In genomic region chr12:117551698-117552097, GRCh38 we compare ENCODE assay signal across 3 cellular contexts.
"Had no signal": no experiment of that assay in that cellular context is flagged by ENCODE, and none has a peak within 500 bp of the region (broad histone marks: within the 10 kb centered on the region; RNA-seq: fewer than 3 reads in every experiment).

No MANE protein-coding gene starts in this region.

- DNase-seq: GDM1, GF-D8 had no signal

- ATAC-seq: GM12878 had no signal

- H3K4me3 ChIP-seq: GM12878 had no signal
